In the genomic region with DNA sequence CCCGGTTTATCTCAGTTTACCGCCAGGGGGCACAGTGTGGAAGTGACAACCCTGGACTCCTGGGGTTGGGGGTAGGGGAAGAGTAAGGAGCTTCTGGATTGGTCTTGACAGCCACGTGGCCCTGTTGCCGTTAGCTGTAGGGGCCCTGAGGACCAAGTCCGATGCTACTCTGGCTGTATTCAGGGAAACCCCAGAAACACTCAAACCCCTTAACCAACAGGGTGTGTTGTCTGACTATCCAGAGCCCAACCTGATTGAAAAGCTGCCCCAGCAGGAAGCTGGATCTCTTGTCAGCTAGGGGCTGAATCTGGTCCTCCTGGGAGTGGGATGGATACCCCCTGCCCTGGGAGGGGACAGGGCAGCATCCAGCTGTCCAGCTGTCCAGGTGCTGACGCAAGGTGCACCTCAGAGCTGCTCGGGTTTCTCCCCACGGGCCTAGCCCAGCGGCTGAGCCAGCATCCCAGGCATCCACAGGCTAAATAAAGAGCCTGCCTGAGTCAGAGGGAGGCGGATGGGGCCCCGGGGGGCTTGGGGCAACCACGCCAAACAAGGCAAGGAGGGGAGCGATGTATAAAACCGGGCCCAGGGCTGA, we compare ENCODE assay signal across 8 cellular contexts. TPM values are rescaled to one million over a fixed set of nuclear protein-coding genes. Genes with fewer than 3 reads are reported as not detected.
DNase-seq lines count a peak whose midpoint lies in the region; ATAC-seq and TF ChIP-seq lines count a peak whose summit lies in the region.

No MANE protein-coding gene starts in this region.

- peaks cover 10% of the 10 kb centered on the region for H3K36me3 Mint-ChIP-seq in activated T-helper 17 cell treated with anti-CD3 and anti-CD28 coated beads, Interleukin-2, amount 50 U/mL, for 72 hours (ENCODE audit: low read depth)

- H3K27me3 ChIP-seq in esophagus squamous epithelium (peaks cover 0 to 70% (median 0%) of the 10 kb centered on the region in 4 donors), uterus (no peaks in the 10 kb centered on the region)

- H3K27ac Mint-ChIP-seq in activated T-helper 17 cell treated with anti-CD3 and anti-CD28 coated beads, Interleukin-2, amount 50 U/mL, for 72 hours = no peak overlapping the region

- peak; percentile 77 for DNase-seq in D341Med (ENCODE audit: low spot score)
- DNase-seq in NOMO-1 (lab: John Stamatoyannopoulos, UW; ENCODE audit: unreplicated experiment in 2 of 2) = peak; percentile 36 to 41
- DNase-seq in activated CD8-positive, alpha-beta memory T cell treated with anti-CD3 and anti-CD28 coated beads for 24 hours = peak; percentile 79
- no peak for DNase-seq in esophagus squamous epithelium (lab: John Stamatoyannopoulos, UW)
- DNase-seq in nucleus accumbens (lab: John Stamatoyannopoulos, UW) = peak in 51 of 56 donors; percentile 5 to 85 (median 42)
- DNase-seq in uterus = peak; percentile 61 to 73

- 0 to 21% methylated on average over 5 to 13 of the region's 14 CpGs for WGBS in esophagus squamous epithelium, 2 donors

- no peaks in the 10 kb centered on the region for H3K9me3 Mint-ChIP-seq in activated T-helper 17 cell treated with anti-CD3 and anti-CD28 coated beads, Interleukin-2, amount 50 U/mL, for 72 hours

- H3K4me1 ChIP-seq in HEK293 (ENCODE audit: control insufficient read depth, insufficient read depth, low read length) (peaks cover 8% of the 10 kb centered on the region; the same call in 1 of the 2 replicates), esophagus squamous epithelium (peaks cover 8 to 54% (median 25%) of the 10 kb centered on the region in 3 donors), uterus (peaks cover 0 to 4% of the 10 kb centered on the region in 2 donors)

- no peak overlapping the region for H3K27ac ChIP-seq in HEK293 (ENCODE audit: extremely low read depth, low read depth, low read length)
- peak overlapping the region in 3 of 4 donors; percentile 86 to 97 (median 97) for H3K27ac ChIP-seq in esophagus squamous epithelium
- peak overlapping the region; percentile 19 to 95 for H3K27ac ChIP-seq in uterus

- POLR2A ChIA-PET in HEK293 (lab: Yijun Ruan, JAX) = interaction anchor here (0.6 to 1.5 kb wide), 3 partner anchors 10 to 46 kb away, joined by 3 to 7 read pairs (median 6); no protein-coding TSS in a partner anchor

- ATAC-seq in activated T-helper 17 cell treated with anti-CD3 and anti-CD28 coated beads, Interleukin-2, amount 50 U/mL, for 72 hours (replicated peaks) = no peak

- TF ChIP-seq POLR2A in esophagus squamous epithelium (IDR thresholded peaks at IDR 0.05) = no peak
- no peak for TF ChIP-seq POLR2A in uterus (IDR thresholded peaks at IDR 0.05)

- H3K4me1 Mint-ChIP-seq in activated T-helper 17 cell treated with anti-CD3 and anti-CD28 coated beads, Interleukin-2, amount 50 U/mL, for 72 hours = peaks cover 13% of the 10 kb centered on the region

- H3K4me3 ChIP-seq in HEK293 (ENCODE audit: low read depth, low read length) (no peak overlapping the region), esophagus squamous epithelium (no peak overlapping the region), uterus (no peak overlapping the region)

- H3K4me3 Mint-ChIP-seq in activated T-helper 17 cell treated with anti-CD3 and anti-CD28 coated beads, Interleukin-2, amount 50 U/mL, for 72 hours = no peak overlapping the region

- H3K9me3 ChIP-seq in HEK293 (ENCODE audit: control insufficient read depth, insufficient read depth, low read depth, low read length) = no peaks in the 10 kb centered on the region
- H3K9me3 ChIP-seq in esophagus squamous epithelium = no peaks in the 10 kb centered on the region
- H3K9me3 ChIP-seq in uterus = no peaks in the 10 kb centered on the region

- intact Hi-C loops in esophagus squamous epithelium (cut with DNase I) (no loop called here), uterus (cut with DNase I; ENCODE audit: low total_unique reads) (no loop called here)

- CTCF ChIA-PET in HEK293 (lab: Yijun Ruan, JAX) = interaction anchor here (0.6 to 11.4 kb wide), 31 partner anchors 9 to 1314 kb away, joined by 3 to 252 read pairs (median 4); partner anchors contain the start of genes ASIC4 and DNPEP

- TF ChIP-seq CTCF in HEK293 (tag by site-specific recombination; IDR thresholded peaks at IDR 0.05) (no peak), esophagus squamous epithelium (IDR thresholded peaks at IDR 0.05) (peak; percentile 19 to 53 (median 46)), uterus (IDR thresholded peaks at IDR 0.05) (peak; percentile 42 to 65 (median 58))

- H3K27me3 Mint-ChIP-seq in activated T-helper 17 cell treated with anti-CD3 and anti-CD28 coated beads, Interleukin-2, amount 50 U/mL, for 72 hours = peaks cover 34% of the 10 kb centered on the region

- H3K36me3 ChIP-seq in HEK293 (ENCODE audit: control insufficient read depth in 2 of 2, insufficient read depth in 1 of 2, low read length in 2 of 2) = no peaks in the 10 kb centered on the region
- H3K36me3 ChIP-seq in esophagus squamous epithelium = no peaks in the 10 kb centered on the region
- H3K36me3 ChIP-seq in uterus = no peaks in the 10 kb centered on the region

TF ChIP-seq in HEK293, 187 proteins besides CTCF, POLR2A, EP300 and RAD21 (continues in another document):
- TF ChIP-seq REST (tag by site-specific recombination; IDR thresholded peaks at IDR 0.05) (peak; percentile 72; the same call in 1 of the 2 replicates), ZNF76 (tag by site-specific recombination; IDR thresholded peaks at IDR 0.05; ENCODE audit: borderline replicate concordance, low read depth) (no peak), ZNF449 (tag by site-specific recombination; IDR thresholded peaks at IDR 0.05) (peak; percentile 29; the same call in 1 of the 2 replicates)
- TF ChIP-seq, protein P1, sequence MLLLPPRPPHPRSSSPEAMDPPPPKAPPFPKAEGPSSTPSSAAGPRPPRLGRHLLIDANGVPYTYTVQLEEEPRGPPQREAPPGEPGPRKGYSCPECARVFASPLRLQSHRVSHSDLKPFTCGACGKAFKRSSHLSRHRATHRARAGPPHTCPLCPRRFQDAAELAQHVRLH (tag by site-specific recombination; IDR thresholded peaks at IDR 0.05) = peak; percentile 71

RNA-seq across cellular contexts. Expression of gene GMPPA, which starts 3.1 kb away (rescaled TPM):
- 10 to 100 TPM; 18.1 to 31.1 (median 26.4) TPM for total RNA-seq in esophagus squamous epithelium
- 10 to 100 TPM; 14.1 to 39.5 (median 27.6) TPM for total RNA-seq in uterus
- 10 to 100 TPM; 31.7 to 36.3 TPM for total RNA-seq in activated T-helper 17 cell treated with anti-CD3 and anti-CD28 coated beads, Interleukin-2, amount 50 U/mL, for 72 hours

RNA-seq across cellular contexts. Expression of gene ASIC4, which starts 18.7 kb away (rescaled TPM):
- not detected for total RNA-seq in esophagus squamous epithelium
- under 1 TPM in 2 of 4 donors, not detected in 2; 0.21 to 0.30 TPM for total RNA-seq in uterus
- under 1 TPM in 1 of 2 donors, not detected in 1; 0.56 TPM for total RNA-seq in activated T-helper 17 cell treated with anti-CD3 and anti-CD28 coated beads, Interleukin-2, amount 50 U/mL, for 72 hours

RNA-seq across cellular contexts. Expression of gene CHPF, which starts 48.0 kb away (rescaled TPM):
- 10 to 100 TPM; 40.4 to 56.6 (median 52.6) TPM for total RNA-seq in esophagus squamous epithelium
- 100 to 1,000 TPM in 1 of 4 donors, 10 to 100 TPM in 3; 16.5 to 194 (median 42.5) TPM for total RNA-seq in uterus
- total RNA-seq in activated T-helper 17 cell treated with anti-CD3 and anti-CD28 coated beads, Interleukin-2, amount 50 U/mL, for 72 hours = 10 to 100 TPM; 14.0 to 27.6 TPM

RNA-seq across cellular contexts. Expression of gene TMEM198, which starts 48.2 kb away (rescaled TPM):
- total RNA-seq in esophagus squamous epithelium = under 1 TPM; 0.62 to 0.87 (median 0.78) TPM
- 1 to 10 TPM in 2 of 4 donors, under 1 TPM in 1, not detected in 1; 0.77 to 5.3 (median 5.1) TPM for total RNA-seq in uterus
- total RNA-seq in activated T-helper 17 cell treated with anti-CD3 and anti-CD28 coated beads, Interleukin-2, amount 50 U/mL, for 72 hours = 1 to 10 TPM; 3.7 to 5.1 TPM
